ENCODE assay signal across 9 cellular contexts in the genomic region with DNA sequence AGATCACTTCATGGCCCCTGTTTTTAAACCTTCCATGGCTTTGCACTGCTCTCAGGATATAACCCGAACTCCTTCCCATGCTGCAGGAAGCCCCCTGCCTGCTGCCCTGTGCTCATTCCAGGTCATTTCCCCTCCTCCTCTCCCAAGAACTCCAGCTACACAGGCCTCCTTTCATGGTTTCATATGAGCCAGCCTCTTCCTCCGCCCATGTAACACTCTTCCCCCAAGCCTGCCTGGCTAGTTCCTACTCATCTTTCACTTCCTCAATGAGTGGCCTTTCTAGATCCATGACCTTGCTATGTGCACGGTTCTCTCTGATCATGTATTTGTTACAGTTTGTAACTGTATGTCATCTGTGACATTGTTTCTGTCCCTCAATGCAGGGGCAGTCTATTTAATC. TPM values are rescaled to one million over a fixed set of nuclear protein-coding genes. Genes with fewer than 3 reads are reported as not detected.
A peak's percentile ranks its signal among the peaks of the same experiment; 100 is the strongest.
DNase-seq lines count a peak whose midpoint lies in the region; ATAC-seq, FAIRE-seq and TF ChIP-seq lines count a peak whose summit lies in the region.
"Had no signal": no experiment of that assay in that cellular context is flagged by ENCODE, and none has a peak within 500 bp of the region (broad histone marks: within the 10 kb centered on the region; RNA-seq: fewer than 3 reads in every experiment).

No MANE protein-coding gene starts in this region.

- peak overlapping the region; percentile 82 for H3K27ac Mint-ChIP-seq in memory B cell
- H3K27ac Mint-ChIP-seq in CD8-positive, alpha-beta memory T cell: no peak overlapping the region

- H3K4me3 Mint-ChIP-seq in memory B cell: peak overlapping the region; percentile 28
- H3K4me3 Mint-ChIP-seq in CD8-positive, alpha-beta memory T cell: no peak overlapping the region

- ATAC-seq in GM18870 (IDR thresholded peaks at IDR 0.05; ENCODE audit: unreplicated experiment) (peak; percentile 38), HG02623 (IDR thresholded peaks at IDR 0.05; ENCODE audit: unreplicated experiment) (peak; percentile 39), memory B cell (ENCODE audit: low read depth) (peak; percentile 47)

- H3K27me3 ChIP-seq in CD8-positive, alpha-beta memory T cell (ENCODE audit: insufficient read depth, low read length, poor library complexity, severe bottlenecking): no peaks in the 10 kb centered on the region

- no peaks in the 10 kb centered on the region for H3K36me3 ChIP-seq in CD8-positive, alpha-beta memory T cell (ENCODE audit: insufficient read depth, low read length)

- H3K4me3 ChIP-seq in NB4 (ENCODE audit: low read depth, low read length): no peak overlapping the region
- no peak overlapping the region for H3K4me3 ChIP-seq in CD8-positive, alpha-beta memory T cell (ENCODE audit: low read length)

- TF ChIP-seq POLR2A in NB4 (IDR thresholded peaks at IDR 0.05; ENCODE audit: extremely low read depth, insufficient read length): no peak
- no peak for TF ChIP-seq POLR2A in H54 (IDR thresholded peaks at IDR 0.05; ENCODE audit: low read depth, low read length)

- H3K9me3 ChIP-seq in CD8-positive, alpha-beta memory T cell (ENCODE audit: low read length): no peaks in the 10 kb centered on the region

- POLR2A ChIA-PET in CD8-positive, alpha-beta memory T cell (lab: Charles Lee): no interaction called here

- FAIRE-seq in urothelium cell line (lab: Jason Lieb, UNC) (no peak), H54 (lab: Jason Lieb, UNC) (no peak)

- CTCF ChIA-PET in CD8-positive, alpha-beta memory T cell (lab: Charles Lee): no interaction called here

- no peaks in the 10 kb centered on the region for H3K9me3 Mint-ChIP-seq in memory B cell
- no peaks in the 10 kb centered on the region for H3K9me3 Mint-ChIP-seq in CD8-positive, alpha-beta memory T cell

- TF ChIP-seq CTCF in NB4 (IDR thresholded peaks at IDR 0.05; ENCODE audit: low read depth, low read length): no peak

- peaks cover 20% of the 10 kb centered on the region for H3K4me1 ChIP-seq in CD8-positive, alpha-beta memory T cell (ENCODE audit: insufficient read depth, low read length)

- DNase-seq in NB4 (ENCODE audit: low read depth) (peak; percentile 51), memory B cell (ENCODE audit: low spot score in 2 of 2) (peak in 1 of 2 donors; percentile 36), urothelium cell line (ENCODE audit: low spot score) (no peak), H54 (ENCODE audit: insufficient read length, low spot score) (no peak), SHP77 (lab: John Stamatoyannopoulos, UW) (no peak)
- DNase-seq in CD8-positive, alpha-beta memory T cell: no peak

- H3K4me1 Mint-ChIP-seq in memory B cell: peaks cover 38% of the 10 kb centered on the region
- H3K4me1 Mint-ChIP-seq in CD8-positive, alpha-beta memory T cell: peaks cover 7 to 30% (median 24%) of the 10 kb centered on the region in 3 donors

- no peak overlapping the region for H3K27ac ChIP-seq in CD8-positive, alpha-beta memory T cell (ENCODE audit: low read depth, low read length)
- H3K27ac ChIP-seq: VCaP had no signal

- no peaks in the 10 kb centered on the region for H3K36me3 Mint-ChIP-seq in memory B cell
- no peaks in the 10 kb centered on the region for H3K36me3 Mint-ChIP-seq in CD8-positive, alpha-beta memory T cell

- H3K27me3 Mint-ChIP-seq in memory B cell: no peaks in the 10 kb centered on the region
- H3K27me3 Mint-ChIP-seq in CD8-positive, alpha-beta memory T cell: peaks cover 0 to 2% of the 10 kb centered on the region in 2 donors

RNA-seq across cellular contexts. Expression of a gene that starts 3.1 kb away (rescaled TPM):
- 1 to 10 TPM; 3.6 to 4.6 TPM for total RNA-seq in CD8-positive, alpha-beta memory T cell
- polyA plus RNA-seq in CD8-positive, alpha-beta memory T cell: 0.30 TPM

RNA-seq across cellular contexts. Expression of a gene that starts 42.2 kb away (rescaled TPM):
- total RNA-seq in CD8-positive, alpha-beta memory T cell: 100 to 1,000 TPM; 142 to 146 TPM
- polyA plus RNA-seq in CD8-positive, alpha-beta memory T cell: 414 TPM

RNA-seq across cellular contexts. Expression of a gene that starts 59.8 kb away (rescaled TPM):
- total RNA-seq in CD8-positive, alpha-beta memory T cell: not detected
- polyA plus RNA-seq in CD8-positive, alpha-beta memory T cell: not detected
